ENCODE assay signal across 8 cellular contexts in genomic region chrX:63754860-63755579, GRCh38. TPM values are rescaled to one million over a fixed set of nuclear protein-coding genes. Genes with fewer than 3 reads are reported as not detected.
A peak's percentile ranks its signal among the peaks of the same experiment; 100 is the strongest.
DNase-seq lines count a peak whose midpoint lies in the region; ATAC-seq and TF ChIP-seq lines count a peak whose summit lies in the region.

No MANE protein-coding gene starts in this region.

- H3K27ac ChIP-seq in temporal lobe (ENCODE audit: low read depth, low read length): peak overlapping the region; percentile 19

- peak; percentile 89 for DNase-seq in GM06990 (ENCODE audit: extremely low read depth, insufficient read length)
- peak; percentile 94 for DNase-seq in NCI-H1092 (lab: John Stamatoyannopoulos, UW)
- DNase-seq in glomerular visceral epithelial cell (ENCODE audit: extremely low spot score): peak; percentile 91
- DNase-seq in occipital lobe (lab: John Stamatoyannopoulos, UW): peak; percentile 91

- H3K9me3 Mint-ChIP-seq in activated naive CD8-positive, alpha-beta T cell (ENCODE audit: low read depth): no peaks in the 10 kb centered on the region

- peaks cover 33% of the 10 kb centered on the region for H3K4me1 Mint-ChIP-seq in activated naive CD8-positive, alpha-beta T cell (ENCODE audit: low read depth)

- H3K27me3 Mint-ChIP-seq in activated naive CD8-positive, alpha-beta T cell: no peaks in the 10 kb centered on the region

- peak overlapping the region; percentile 99 for H3K4me3 Mint-ChIP-seq in activated naive CD8-positive, alpha-beta T cell

- peak overlapping the region; percentile 83 for H3K4me3 ChIP-seq in GM06990 (replicated peaks; ENCODE audit: low read depth, low read length)

- peak; percentile 95 for ATAC-seq in HG02571 (IDR thresholded peaks at IDR 0.05; ENCODE audit: unreplicated experiment)
- peak; percentile 98 for ATAC-seq in SK-N-SH treated with all-trans-retinoic acid at 6 μM for 48 hours

- no peak for TF ChIP-seq CTCF in GM06990 (IDR thresholded peaks at IDR 0.05; ENCODE audit: insufficient read depth, low read length, poor library complexity, severe bottlenecking)

- no peaks in the 10 kb centered on the region for H3K27me3 ChIP-seq in GM06990 (replicated peaks; ENCODE audit: control insufficient read depth, insufficient read depth, low read length)

- H3K36me3 Mint-ChIP-seq in activated naive CD8-positive, alpha-beta T cell: no peaks in the 10 kb centered on the region

- H3K27ac Mint-ChIP-seq in activated naive CD8-positive, alpha-beta T cell: peak overlapping the region; percentile 97

- no peaks in the 10 kb centered on the region for H3K36me3 ChIP-seq in GM06990 (ENCODE audit: control insufficient read depth, insufficient read depth, low read length)

TF ChIP-seq in SK-N-SH treated with all-trans-retinoic acid at 6 μM for 48 hours, 23 proteins besides CTCF, POLR2A, EP300 and RAD21:
- TF ChIP-seq, protein P1, sequence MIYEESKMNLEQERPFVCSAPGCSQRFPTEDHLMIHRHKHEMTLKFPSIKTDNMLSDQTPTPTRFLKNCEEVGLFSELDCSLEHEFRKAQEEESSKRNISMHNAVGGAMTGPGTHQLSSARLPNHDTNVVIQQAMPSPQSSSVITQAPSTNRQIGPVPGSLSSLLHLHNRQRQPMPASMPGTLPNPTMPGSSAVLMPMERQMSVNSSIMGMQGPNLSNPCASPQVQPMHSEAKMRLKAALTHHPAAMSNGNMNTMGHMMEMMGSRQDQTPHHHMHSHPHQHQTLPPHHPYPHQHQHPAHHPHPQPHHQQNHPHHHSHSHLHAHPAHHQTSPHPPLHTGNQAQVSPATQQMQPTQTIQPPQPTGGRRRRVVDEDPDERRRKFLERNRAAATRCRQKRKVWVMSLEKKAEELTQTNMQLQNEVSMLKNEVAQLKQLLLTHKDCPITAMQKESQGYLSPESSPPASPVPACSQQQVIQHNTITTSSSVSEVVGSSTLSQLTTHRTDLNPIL (CRISPR knock-in tag; IDR thresholded peaks at IDR 0.05; ENCODE audit: low read depth): no peak
- TF ChIP-seq, protein P2, sequence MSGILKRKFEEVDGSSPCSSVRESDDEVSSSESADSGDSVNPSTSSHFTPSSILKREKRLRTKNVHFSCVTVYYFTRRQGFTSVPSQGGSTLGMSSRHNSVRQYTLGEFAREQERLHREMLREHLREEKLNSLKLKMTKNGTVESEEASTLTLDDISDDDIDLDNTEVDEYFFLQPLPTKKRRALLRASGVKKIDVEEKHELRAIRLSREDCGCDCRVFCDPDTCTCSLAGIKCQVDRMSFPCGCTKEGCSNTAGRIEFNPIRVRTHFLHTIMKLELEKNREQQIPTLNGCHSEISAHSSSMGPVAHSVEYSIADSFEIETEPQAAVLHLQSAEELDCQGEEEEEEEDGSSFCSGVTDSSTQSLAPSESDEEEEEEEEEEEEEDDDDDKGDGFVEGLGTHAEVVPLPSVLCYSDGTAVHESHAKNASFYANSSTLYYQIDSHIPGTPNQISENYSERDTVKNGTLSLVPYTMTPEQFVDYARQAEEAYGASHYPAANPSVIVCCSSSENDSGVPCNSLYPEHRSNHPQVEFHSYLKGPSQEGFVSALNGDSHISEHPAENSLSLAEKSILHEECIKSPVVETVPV (CRISPR knock-in tag; IDR thresholded peaks at IDR 0.05): no peak
- TF ChIP-seq ARNTL (CRISPR knock-in tag; IDR thresholded peaks at IDR 0.05; ENCODE audit: borderline replicate concordance, low read depth): no peak
- no peak for TF ChIP-seq GLIS3 (CRISPR knock-in tag; IDR thresholded peaks at IDR 0.05)
- no peak for TF ChIP-seq OSR1 (CRISPR knock-in tag; IDR thresholded peaks at IDR 0.05)
- no peak for TF ChIP-seq SNAI2 (CRISPR knock-in tag; IDR thresholded peaks at IDR 0.05)
- TF ChIP-seq ZNF565 (CRISPR knock-in tag; conservative IDR thresholded peaks at IDR 0.05; ENCODE audit: low read depth): no peak
- TF ChIP-seq ISL1 (CRISPR knock-in tag; IDR thresholded peaks at IDR 0.05): no peak
- no peak for TF ChIP-seq PATZ1 (CRISPR knock-in tag; IDR thresholded peaks at IDR 0.05; ENCODE audit: borderline replicate concordance)
- no peak for TF ChIP-seq ZFP3 (CRISPR knock-in tag; IDR thresholded peaks at IDR 0.05)
- no peak for TF ChIP-seq ZNF8 (CRISPR knock-in tag; IDR thresholded peaks at IDR 0.05)
- TF ChIP-seq ZC3H10 (CRISPR knock-in tag; IDR thresholded peaks at IDR 0.05): no peak
- TF ChIP-seq BACH2 (CRISPR knock-in tag; IDR thresholded peaks at IDR 0.05; ENCODE audit: borderline replicate concordance): no peak
- no peak for TF ChIP-seq TOX (CRISPR knock-in tag; IDR thresholded peaks at IDR 0.05; ENCODE audit: borderline replicate concordance)
- no peak for TF ChIP-seq ZNF70 (CRISPR knock-in tag; IDR thresholded peaks at IDR 0.05)

RNA-seq across cellular contexts. Expression of gene ARHGEF9, which starts 30.0 kb away (rescaled TPM):
- total RNA-seq in occipital lobe: 70.0 TPM
- 67.1 TPM for total RNA-seq in temporal lobe

Comparison
In these comparisons a context has a peak if more than half of its experiments do, and no peak if none do; other contexts are left out.
1. Peak in every context shown above with its lines: DNase-seq, ATAC-seq, H3K4me3 ChIP-seq and H3K27ac ChIP-seq.